Comparison of ENCODE assay signal across 20 cellular contexts in genomic region chr5:88552406-88552805, GRCh38.
A peak's percentile ranks its signal among the peaks of the same experiment; 100 is the strongest.
DNase-seq lines count a peak whose midpoint lies in the region; ATAC-seq and TF ChIP-seq lines count a peak whose summit lies in the region.
"Had no signal": no experiment of that assay in that cellular context is flagged by ENCODE, and none has a peak within 500 bp of the region (broad histone marks: within the 10 kb centered on the region; RNA-seq: fewer than 3 reads in every experiment).

No MANE protein-coding gene starts in this region.

- no peak overlapping the region for H2AFZ ChIP-seq in neural progenitor cell (replicated peaks)

- H3K4me1 ChIP-seq in neural progenitor cell (peaks cover 58% of the 10 kb centered on the region), gastrocnemius medialis (no peaks in the 10 kb centered on the region), ovary (ENCODE audit: insufficient read depth) (no peaks in the 10 kb centered on the region)
- H3K4me1 ChIP-seq: A549, Caco-2 had no signal

- H3K36me3 Mint-ChIP-seq in neural progenitor cell: no peaks in the 10 kb centered on the region
- no peaks in the 10 kb centered on the region for H3K36me3 Mint-ChIP-seq in activated naive CD4-positive, alpha-beta T cell treated with anti-CD3 and anti-CD28 coated beads for 36 hours (ENCODE audit: low read depth)
- H3K36me3 Mint-ChIP-seq: IgD-negative memory B cell had no signal

- TF ChIP-seq CTCF in neural progenitor cell (IDR thresholded peaks at IDR 0.05): no peak
- TF ChIP-seq CTCF in gastrocnemius medialis (IDR thresholded peaks at IDR 0.05 in 4 of 5, conservative IDR thresholded peaks at IDR 0.05 in 1 of 5): no peak
- no peak for TF ChIP-seq CTCF in ovary (IDR thresholded peaks at IDR 0.05)

- H3K27ac Mint-ChIP-seq in neural progenitor cell: no peak overlapping the region
- no peak overlapping the region for H3K27ac Mint-ChIP-seq in activated naive CD4-positive, alpha-beta T cell treated with anti-CD3 and anti-CD28 coated beads for 36 hours
- H3K27ac Mint-ChIP-seq: CD4-positive, alpha-beta T cell; IgD-negative memory B cell had no signal

- H3K79me2 ChIP-seq in neural progenitor cell (ENCODE audit: low read depth): no peaks in the 10 kb centered on the region

- intact Hi-C loops in activated naive CD4-positive, alpha-beta T cell treated with anti-CD3 and anti-CD28 coated beads for 36 hours (cut with micrococcal nuclease): no loop called here
- intact Hi-C loops in gastrocnemius medialis (cut with DNase I; ENCODE audit: low total_unique reads) (no loop called here), ovary (cut with DNase I) (no loop called here)

- H3K9me3 ChIP-seq in neural progenitor cell (ENCODE audit: low read depth) (no peaks in the 10 kb centered on the region), gastrocnemius medialis (no peaks in the 10 kb centered on the region), ovary (no peaks in the 10 kb centered on the region)
- H3K9me3 ChIP-seq: A549, Caco-2 had no signal

- H3K9ac ChIP-seq in neural progenitor cell: no peak overlapping the region

- H4K20me1 ChIP-seq in neural progenitor cell (ENCODE audit: low read depth): no peaks in the 10 kb centered on the region

- no peaks in the 10 kb centered on the region for H3K36me3 ChIP-seq in neural progenitor cell
- H3K36me3 ChIP-seq in gastrocnemius medialis: no peaks in the 10 kb centered on the region
- H3K36me3 ChIP-seq in ovary: no peaks in the 10 kb centered on the region

- peaks cover 29% of the 10 kb centered on the region for H3K4me1 Mint-ChIP-seq in neural progenitor cell
- H3K4me1 Mint-ChIP-seq in activated naive CD4-positive, alpha-beta T cell treated with anti-CD3 and anti-CD28 coated beads for 36 hours (ENCODE audit: low read depth): peaks cover 4% of the 10 kb centered on the region

- 68 to 70% (median 69%) methylated on average over 4 of the region's 4 CpGs for WGBS in ovary, 3 donors

- no peaks in the 10 kb centered on the region for H3K27me3 Mint-ChIP-seq in neural progenitor cell (ENCODE audit: insufficient read depth, low read depth)
- peaks cover 6% of the 10 kb centered on the region for H3K27me3 Mint-ChIP-seq in activated naive CD4-positive, alpha-beta T cell treated with anti-CD3 and anti-CD28 coated beads for 36 hours (ENCODE audit: low read depth)
- H3K27me3 Mint-ChIP-seq: IgD-negative memory B cell had no signal

- H3K27me3 ChIP-seq in neural progenitor cell (no peaks in the 10 kb centered on the region), gastrocnemius medialis (no peaks in the 10 kb centered on the region), ovary (no peaks in the 10 kb centered on the region)

- CTCF ChIA-PET in activated naive CD4-positive, alpha-beta T cell treated with anti-CD3 and anti-CD28 coated beads for 36 hours (lab: Charles Lee): no interaction called here

- TF ChIP-seq POLR2A in gastrocnemius medialis (IDR thresholded peaks at IDR 0.05) (no peak), ovary (IDR thresholded peaks at IDR 0.05) (no peak)

- in situ Hi-C loops in G401 (cut with HindIII; ENCODE audit: low sequenced_read_pairs): no loop called here
- in situ Hi-C loops in gastrocnemius medialis (cut with MboI; ENCODE audit: low sequenced_read_pairs in 4 of 4): no loop called here

- H3K4me3 ChIP-seq in neural progenitor cell (peak overlapping the region; percentile 29), gastrocnemius medialis (no peak overlapping the region), ovary (no peak overlapping the region)
- H3K4me3 ChIP-seq: A549 had no signal

- ATAC-seq in gastrocnemius medialis: no peak
- ATAC-seq: A549, HepG2 had no signal

- no peak overlapping the region for H3K4me3 Mint-ChIP-seq in neural progenitor cell
- H3K4me3 Mint-ChIP-seq in activated naive CD4-positive, alpha-beta T cell treated with anti-CD3 and anti-CD28 coated beads for 36 hours: no peak overlapping the region
- H3K4me3 Mint-ChIP-seq: CD4-positive, alpha-beta T cell; IgD-negative memory B cell had no signal

- peak; percentile 70 for DNase-seq in G401 (ENCODE audit: low spot score)
- peak; percentile 43 to 52 for DNase-seq in NCI-H526 (lab: John Stamatoyannopoulos, UW)
- DNase-seq in caudate nucleus (lab: John Stamatoyannopoulos, UW): peak in 3 of 61 donors; percentile 1 to 33 (median 8)
- no peak for DNase-seq in neural progenitor cell (ENCODE audit: low spot score)
- DNase-seq in activated naive CD4-positive, alpha-beta T cell treated with anti-CD3 and anti-CD28 coated beads for 36 hours: no peak
- no peak for DNase-seq in gastrocnemius medialis
- no peak for DNase-seq in ovary
- DNase-seq: AML-193; Caco-2; CD4-positive, alpha-beta T cell; DMS153; DMS79; GF-D8; GOT3; H7 had no signal

- H3K9me3 Mint-ChIP-seq in neural progenitor cell: no peaks in the 10 kb centered on the region
- H3K9me3 Mint-ChIP-seq in activated naive CD4-positive, alpha-beta T cell treated with anti-CD3 and anti-CD28 coated beads for 36 hours: no peaks in the 10 kb centered on the region
- H3K9me3 Mint-ChIP-seq: CD4-positive, alpha-beta T cell; IgD-negative memory B cell had no signal

- TF ChIP-seq EP300 in ovary (IDR thresholded peaks at IDR 0.05): no peak

- H3K4me2 ChIP-seq in neural progenitor cell: peak overlapping the region; percentile 76
- H3K4me2 ChIP-seq: A549 had no signal

- peaks cover 29% of the 10 kb centered on the region for H3F3A ChIP-seq in neural progenitor cell (ENCODE audit: low read depth)

- peak overlapping the region; percentile 72 for H3K27ac ChIP-seq in caudate nucleus (ENCODE audit: low read depth, low read length)
- H3K27ac ChIP-seq in neural progenitor cell: peak overlapping the region; percentile 94
- H3K27ac ChIP-seq in gastrocnemius medialis: no peak overlapping the region
- H3K27ac ChIP-seq in ovary: no peak overlapping the region
- H3K27ac ChIP-seq: 22Rv1, A549, C4-2B had no signal

Comparison
In these comparisons a context has a peak if more than half of its experiments do, and no peak if none do; other contexts are left out.
1. DNase-seq: peak in G401 (single experiment) and NCI-H526 (2 of 2); none in neural progenitor cell (single experiment), activated naive CD4-positive, alpha-beta T cell treated with anti-CD3 and anti-CD28 coated beads for 36 hours (single experiment), gastrocnemius medialis (0 of 2) and ovary (0 of 5).
2. H3K27ac ChIP-seq: peak in caudate nucleus (single experiment) and neural progenitor cell (single experiment); none in gastrocnemius medialis (0 of 4) and ovary (0 of 2).